ENCODE assay signal across 11 cellular contexts in genomic region chr2:175837046-175837445, GRCh38.
DNase-seq lines count a peak whose midpoint lies in the region; ATAC-seq, FAIRE-seq and TF ChIP-seq lines count a peak whose summit lies in the region.
"Had no signal": no experiment of that assay in that cellular context is flagged by ENCODE, and none has a peak within 500 bp of the region (broad histone marks: within the 10 kb centered on the region; RNA-seq: fewer than 3 reads in every experiment).

No MANE protein-coding gene starts in this region.

- H3K27me3 ChIP-seq in left ventricle myocardium inferior (ENCODE audit: low read depth) (no peaks in the 10 kb centered on the region), astrocyte (ENCODE audit: insufficient read depth, low read length) (no peaks in the 10 kb centered on the region)

- TF ChIP-seq CTCF in left ventricle myocardium inferior (IDR thresholded peaks at IDR 0.05; ENCODE audit: borderline replicate concordance) (no peak), astrocyte (IDR thresholded peaks at IDR 0.05; ENCODE audit: insufficient read depth, low read depth, low read length) (no peak)

- ATAC-seq in Right ventricle myocardium superior (ENCODE audit: poor library complexity) (peak; percentile 68), HG03354 (IDR thresholded peaks at IDR 0.05; ENCODE audit: poor library complexity, severe bottlenecking, unreplicated experiment) (no peak)
- no peak for ATAC-seq in activated CD8-positive, alpha-beta T cell treated with anti-CD3 and anti-CD28 coated beads, Interleukin-2, amount 10 ng/mL, durations not matched to agents 7 days and 5 days
- ATAC-seq: HepG2 had no signal

- H3K4me3 ChIP-seq in left ventricle myocardium inferior (no peak overlapping the region), astrocyte (ENCODE audit: insufficient read depth, low read depth, low read length) (no peak overlapping the region)

- H3K27ac Mint-ChIP-seq in astrocyte (ENCODE audit: unreplicated experiment), result peak overlapping the region; percentile 16
- no peak overlapping the region for H3K27ac Mint-ChIP-seq in activated CD8-positive, alpha-beta T cell treated with anti-CD3 and anti-CD28 coated beads, Interleukin-2, amount 10 ng/mL, durations not matched to agents 7 days and 5 days

- intact Hi-C loops in Right ventricle myocardium superior (cut with DNase I), result no loop called here
- intact Hi-C loops in left ventricle myocardium inferior (cut with micrococcal nuclease), result no loop called here

- H3K4me2 ChIP-seq in astrocyte (ENCODE audit: low read length), result peak overlapping the region; percentile 57

- no peaks in the 10 kb centered on the region for H4K20me1 ChIP-seq in astrocyte (ENCODE audit: insufficient read depth, low read length)

- H3K79me2 ChIP-seq in astrocyte (ENCODE audit: insufficient read depth, low read length), result no peaks in the 10 kb centered on the region

- H3K9ac ChIP-seq in astrocyte (ENCODE audit: low read length), result no peak overlapping the region

- H3K27ac ChIP-seq in left ventricle myocardium inferior (replicated peaks), result no peak overlapping the region
- peak overlapping the region; percentile 23 for H3K27ac ChIP-seq in astrocyte (ENCODE audit: low read depth, low read length)

- no peak overlapping the region for H2AFZ ChIP-seq in astrocyte (ENCODE audit: low read depth, low read length)

- FAIRE-seq in astrocyte (lab: Jason Lieb, UNC), result peak; percentile 99
- FAIRE-seq in urothelium cell line (lab: Jason Lieb, UNC), result peak; percentile 85
- FAIRE-seq: colon, HepG2 had no signal

- no peaks in the 10 kb centered on the region for H3K9me3 Mint-ChIP-seq in astrocyte (ENCODE audit: unreplicated experiment)
- H3K9me3 Mint-ChIP-seq in activated CD8-positive, alpha-beta T cell treated with anti-CD3 and anti-CD28 coated beads, Interleukin-2, amount 10 ng/mL, durations not matched to agents 7 days and 5 days (ENCODE audit: insufficient read depth), result no peaks in the 10 kb centered on the region

- peaks cover 24% of the 10 kb centered on the region for H3K4me1 Mint-ChIP-seq in astrocyte (ENCODE audit: low read depth, unreplicated experiment)
- no peaks in the 10 kb centered on the region for H3K4me1 Mint-ChIP-seq in activated CD8-positive, alpha-beta T cell treated with anti-CD3 and anti-CD28 coated beads, Interleukin-2, amount 10 ng/mL, durations not matched to agents 7 days and 5 days (ENCODE audit: low read depth)

- no peaks in the 10 kb centered on the region for H3K27me3 Mint-ChIP-seq in astrocyte (ENCODE audit: low read depth, unreplicated experiment)
- H3K27me3 Mint-ChIP-seq in activated CD8-positive, alpha-beta T cell treated with anti-CD3 and anti-CD28 coated beads, Interleukin-2, amount 10 ng/mL, durations not matched to agents 7 days and 5 days (ENCODE audit: low read depth), result peaks cover 11% of the 10 kb centered on the region

- POLR2A ChIA-PET in activated CD8-positive, alpha-beta T cell treated with anti-CD3 and anti-CD28 coated beads, Interleukin-2, amount 10 ng/mL, durations not matched to agents 7 days and 5 days (lab: Charles Lee), result no interaction called here

- no peak for DNase-seq in Right ventricle myocardium superior
- no peak for DNase-seq in left ventricle myocardium inferior
- peak; percentile 94 for DNase-seq in astrocyte (ENCODE audit: low read depth)
- peak; percentile 80 for DNase-seq in iris pigment epithelial cell (ENCODE audit: low read depth)
- DNase-seq in urothelium cell line (ENCODE audit: low spot score), result peak; percentile 62
- no peak for DNase-seq in activated CD8-positive, alpha-beta T cell treated with anti-CD3 and anti-CD28 coated beads, Interleukin-2, amount 10 ng/mL, durations not matched to agents 7 days and 5 days
- no peak for DNase-seq in nucleus accumbens (lab: John Stamatoyannopoulos, UW)
- DNase-seq: activated CD4-positive, CD25-positive, alpha-beta regulatory T cell had no signal

- no peaks in the 10 kb centered on the region for H3K36me3 ChIP-seq in left ventricle myocardium inferior
- H3K36me3 ChIP-seq in astrocyte (ENCODE audit: insufficient read depth, low read length), result no peaks in the 10 kb centered on the region

- no peaks in the 10 kb centered on the region for H3K36me3 Mint-ChIP-seq in astrocyte (ENCODE audit: low read depth, unreplicated experiment)
- no peaks in the 10 kb centered on the region for H3K36me3 Mint-ChIP-seq in activated CD8-positive, alpha-beta T cell treated with anti-CD3 and anti-CD28 coated beads, Interleukin-2, amount 10 ng/mL, durations not matched to agents 7 days and 5 days (ENCODE audit: low read depth)

- H3K9me3 ChIP-seq in left ventricle myocardium inferior (replicated peaks) (no peaks in the 10 kb centered on the region), astrocyte (ENCODE audit: insufficient read depth, low read depth, low read length) (no peaks in the 10 kb centered on the region)

- CTCF ChIA-PET in activated CD8-positive, alpha-beta T cell treated with anti-CD3 and anti-CD28 coated beads, Interleukin-2, amount 10 ng/mL, durations not matched to agents 7 days and 5 days (lab: Charles Lee), result no interaction called here

- no peak overlapping the region for H3K4me3 Mint-ChIP-seq in astrocyte (ENCODE audit: unreplicated experiment)
- H3K4me3 Mint-ChIP-seq in activated CD8-positive, alpha-beta T cell treated with anti-CD3 and anti-CD28 coated beads, Interleukin-2, amount 10 ng/mL, durations not matched to agents 7 days and 5 days, result no peak overlapping the region

- H3K4me1 ChIP-seq in left ventricle myocardium inferior, result no peaks in the 10 kb centered on the region
- peaks cover 24% of the 10 kb centered on the region for H3K4me1 ChIP-seq in astrocyte (ENCODE audit: insufficient read depth, low read length)

Comparison
In these comparisons a context has a peak if more than half of its experiments do, and no peak if none do; other contexts are left out.
1. DNase-seq: peak in astrocyte (single experiment), iris pigment epithelial cell (single experiment) and urothelium cell line (single experiment); none in Right ventricle myocardium superior (single experiment), left ventricle myocardium inferior (single experiment), activated CD8-positive, alpha-beta T cell treated with anti-CD3 and anti-CD28 coated beads, Interleukin-2, amount 10 ng/mL, durations not matched to agents 7 days and 5 days (single experiment) and nucleus accumbens (0 of 56).